In the genomic region with DNA sequence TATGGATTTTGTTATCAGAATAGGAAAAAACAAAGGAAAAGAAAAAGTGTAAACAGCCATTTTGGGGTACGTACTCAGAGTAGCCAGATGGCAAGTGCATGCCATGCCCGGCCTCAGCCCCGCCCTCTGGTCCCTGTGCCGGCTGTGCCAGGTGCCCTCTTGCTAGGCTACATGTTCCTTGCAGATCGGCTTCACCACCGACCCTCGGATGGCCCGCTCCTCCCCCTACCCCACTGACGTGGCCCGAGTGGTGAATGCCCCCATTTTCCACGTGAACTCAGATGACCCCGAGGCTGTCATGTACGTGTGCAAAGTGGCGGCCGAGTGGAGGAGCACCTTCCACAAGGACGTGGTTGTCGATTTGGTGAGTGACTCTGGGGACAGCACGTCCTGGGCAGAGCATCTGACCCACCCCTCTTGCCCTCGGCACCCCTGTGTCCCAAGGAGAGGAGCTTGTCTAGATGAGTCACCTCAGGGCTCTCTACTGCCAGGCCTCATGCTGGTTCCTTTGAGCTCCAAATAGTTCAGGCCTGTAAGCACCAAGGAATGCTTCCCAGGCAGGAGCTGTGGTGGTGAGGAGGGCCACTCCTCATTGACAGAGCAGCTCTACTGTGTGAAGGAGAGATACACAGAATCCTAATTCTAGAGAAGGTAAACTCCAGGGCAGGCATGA, we compare ENCODE assay signal across 12 cellular contexts. TPM values are rescaled to one million over a fixed set of nuclear protein-coding genes. Genes with fewer than 3 reads are reported as not detected.
A peak's percentile ranks its signal among the peaks of the same experiment; 100 is the strongest.
DNase-seq lines count a peak whose midpoint lies in the region; ATAC-seq, FAIRE-seq and TF ChIP-seq lines count a peak whose summit lies in the region.
"Had no signal": no experiment of that assay in that cellular context is flagged by ENCODE, and none has a peak within 500 bp of the region (broad histone marks: within the 10 kb centered on the region; RNA-seq: fewer than 3 reads in every experiment).

No MANE protein-coding gene starts in this region.

- FAIRE-seq in HepG2 (lab: Jason Lieb, UNC), result no peak

- no peak overlapping the region for H3K9ac ChIP-seq in HepG2 (ENCODE audit: insufficient read depth, low read depth, low read length)

- peak overlapping the region; percentile 92 for H3K27ac Mint-ChIP-seq in MCF 10A (ENCODE audit: low read depth, unreplicated experiment)

- intact Hi-C loops in MCF 10A (cut with micrococcal nuclease), result loop anchor here (10.0 kb wide), 2 partner anchors 51 to 101 kb away; a partner anchor contains a TSS
- intact Hi-C loops in breast epithelium (cut with DNase I; ENCODE audit: low total_unique reads), result no loop called here
- intact Hi-C loops in upper lobe of right lung (cut with DNase I), result no loop called here
- intact Hi-C loops in HepG2 (cut with micrococcal nuclease; ENCODE audit: unreplicated experiment), result no loop called here

- no peak for TF ChIP-seq POLR2A in breast epithelium (IDR thresholded peaks at IDR 0.05)
- TF ChIP-seq POLR2A in HepG2 (IDR thresholded peaks at IDR 0.05; ENCODE audit: insufficient read depth in 1 of 2, low read depth in 2 of 2, low read length in 2 of 2), result no peak

- 97% methylated on average over 19 of the region's 19 CpGs for WGBS in HepG2 (ENCODE audit: low lambda C conversion rate)

- H3K27ac ChIP-seq in breast epithelium (no peak overlapping the region), brain microvascular endothelial cell (peak overlapping the region; percentile 31), right atrium auricular region (peak overlapping the region; percentile 63 to 81), upper lobe of right lung (no peak overlapping the region), HepG2 (ENCODE audit: extremely low read length, insufficient read depth, low read length) (no peak overlapping the region)

- H3K9me3 Mint-ChIP-seq in MCF 10A (ENCODE audit: unreplicated experiment), result no peaks in the 10 kb centered on the region

- CTCF ChIA-PET in MCF 10A (lab: Yijun Ruan, JAX), result no interaction called here
- CTCF ChIA-PET in HepG2 (lab: Yijun Ruan, JAX; ENCODE audit: low intra/inter-chr PET ratio, low total read pairs), result no interaction called here

- TF ChIP-seq RAD21 in HepG2 (CRISPR knock-in tag; IDR thresholded peaks at IDR 0.05), result no peak

- BruUV-seq in MCF 10A (replicated peaks; lab: Mats Ljungman, UMichigan) (no TSS peak), HepG2 (replicated peaks; lab: Mats Ljungman, UMichigan) (no TSS peak)

- TF ChIP-seq CTCF in MCF 10A (IDR thresholded peaks at IDR 0.05; ENCODE audit: unreplicated experiment), result no peak
- no peak for TF ChIP-seq CTCF in breast epithelium (IDR thresholded peaks at IDR 0.05)
- TF ChIP-seq CTCF in brain microvascular endothelial cell (IDR thresholded peaks at IDR 0.05; ENCODE audit: low read depth, low read length, missing control alignments), result no peak
- TF ChIP-seq CTCF in right atrium auricular region (IDR thresholded peaks at IDR 0.05), result no peak
- no peak for TF ChIP-seq CTCF in upper lobe of right lung (IDR thresholded peaks at IDR 0.05)
- no peak for TF ChIP-seq CTCF in HepG2 (CRISPR knock-in tag; IDR thresholded peaks at IDR 0.05)

- H3K9me3 ChIP-seq in breast epithelium, result no peaks in the 10 kb centered on the region
- H3K9me3 ChIP-seq in right atrium auricular region, result no peaks in the 10 kb centered on the region
- no peaks in the 10 kb centered on the region for H3K9me3 ChIP-seq in upper lobe of right lung
- H3K9me3 ChIP-seq in HepG2 (ENCODE audit: low read length), result no peaks in the 10 kb centered on the region

- DNase-seq in MCF 10A (ENCODE audit: unreplicated experiment) (peak; percentile 63), breast epithelium (ENCODE audit: low spot score in 2 of 2) (no peak), brain microvascular endothelial cell (peak; percentile 78), right atrium auricular region (ENCODE audit: low spot score) (peak; percentile 71), upper lobe of right lung (no peak), HepG2 (ENCODE audit: low spot score) (no peak), NK-92 (lab: John Stamatoyannopoulos, UW; ENCODE audit: unreplicated experiment) (no peak)
- DNase-seq: AML-193; NCI-H2081 treated with DMSO at 0.1 percent for 48 hours; stimulated activated CD4-positive, alpha-beta T cell treated with anti-CD3 and anti-CD28 coated beads, Interleukin-4, amount 100 ng/mL, for 24 hours; T-helper 2 cell had no signal

- H3K4me3 ChIP-seq in breast epithelium (no peak overlapping the region), brain microvascular endothelial cell (ENCODE audit: low read depth, low read length) (no peak overlapping the region), right atrium auricular region (no peak overlapping the region), upper lobe of right lung (no peak overlapping the region), HepG2 (replicated peaks in 1 of 3; ENCODE audit: insufficient read depth in 1 of 3, low read depth in 2 of 3, low read length in 3 of 3) (no peak overlapping the region)

- H3K4me1 Mint-ChIP-seq in MCF 10A (ENCODE audit: insufficient read depth, unreplicated experiment), result peaks cover 8% of the 10 kb centered on the region

- peaks cover 7% of the 10 kb centered on the region for H3K36me3 ChIP-seq in breast epithelium
- peaks cover 38% of the 10 kb centered on the region for H3K36me3 ChIP-seq in brain microvascular endothelial cell (replicated peaks)
- H3K36me3 ChIP-seq in right atrium auricular region, result peaks cover 70% of the 10 kb centered on the region
- H3K36me3 ChIP-seq in upper lobe of right lung, result peaks cover 90% of the 10 kb centered on the region
- H3K36me3 ChIP-seq in HepG2 (replicated peaks in 1 of 2; ENCODE audit: control insufficient read depth in 1 of 2, insufficient read depth in 2 of 2, low read length in 2 of 2), result peaks cover 22 to 38% of the 10 kb centered on the region in 2 experiments; a peak in 4 of 5 replicates

- H3K27me3 Mint-ChIP-seq in MCF 10A (ENCODE audit: insufficient read depth, unreplicated experiment), result no peaks in the 10 kb centered on the region

- TF ChIP-seq EP300 in HepG2 (IDR thresholded peaks at IDR 0.05; ENCODE audit: low read depth in 2 of 2, low read length in 2 of 2) (no peak), HepG2 (CRISPR knock-in tag; IDR thresholded peaks at IDR 0.05; ENCODE audit: borderline replicate concordance) (no peak)

- H3K4me1 ChIP-seq in breast epithelium, result no peaks in the 10 kb centered on the region
- peaks cover 0 to 6% of the 10 kb centered on the region in 2 donors for H3K4me1 ChIP-seq in right atrium auricular region
- H3K4me1 ChIP-seq in upper lobe of right lung, result no peaks in the 10 kb centered on the region
- no peaks in the 10 kb centered on the region for H3K4me1 ChIP-seq in HepG2 (ENCODE audit: insufficient read depth, low read length)

- H3K4me2 ChIP-seq in HepG2 (ENCODE audit: low read depth, low read length), result no peak overlapping the region

- H3K4me3 Mint-ChIP-seq in MCF 10A (ENCODE audit: unreplicated experiment), result no peak overlapping the region

- in situ Hi-C loops in brain microvascular endothelial cell (cut with HindIII; ENCODE audit: low pct_ligation_motif_present, low sequenced_read_pairs) (no loop called here), HepG2 (cut with HindIII; ENCODE audit: extremely low pct_ligation_motif_present, low pct_unique_long_range_greater_than_20kb) (no loop called here)

- H3K27me3 ChIP-seq in breast epithelium, result no peaks in the 10 kb centered on the region
- H3K27me3 ChIP-seq in brain microvascular endothelial cell (replicated peaks), result no peaks in the 10 kb centered on the region
- no peaks in the 10 kb centered on the region for H3K27me3 ChIP-seq in right atrium auricular region
- H3K27me3 ChIP-seq in upper lobe of right lung, result no peaks in the 10 kb centered on the region
- no peaks in the 10 kb centered on the region for H3K27me3 ChIP-seq in HepG2 (ENCODE audit: control insufficient read depth in 1 of 2, insufficient read depth in 2 of 2, low read length in 2 of 2)

- H4K20me1 ChIP-seq in HepG2 (ENCODE audit: insufficient read depth, low read length), result no peaks in the 10 kb centered on the region

- H3K79me2 ChIP-seq in HepG2 (ENCODE audit: insufficient read depth, low read length), result no peaks in the 10 kb centered on the region

- H3K36me3 Mint-ChIP-seq in MCF 10A (ENCODE audit: insufficient read depth, unreplicated experiment), result peaks cover 94% of the 10 kb centered on the region

- ATAC-seq in upper lobe of right lung (peak; percentile 42), HepG2 (no peak), GM19035 (IDR thresholded peaks at IDR 0.05; ENCODE audit: unreplicated experiment) (no peak)

- POLR2A ChIA-PET in MCF 10A (lab: Yijun Ruan, JAX) (no interaction called here), HepG2 (lab: Yijun Ruan, JAX) (no interaction called here)

- no peak overlapping the region for H2AFZ ChIP-seq in HepG2 (ENCODE audit: low read length)

TF ChIP-seq in HepG2, 621 proteins besides CTCF, POLR2A, EP300 and RAD21 (continues in another document):
- TF ChIP-seq ZNF557 (CRISPR knock-in tag; IDR thresholded peaks at IDR 0.05), result no peak
- TF ChIP-seq ZFP62 (CRISPR knock-in tag; IDR thresholded peaks at IDR 0.05), result no peak

RNA-seq across cellular contexts. Expression of a gene that starts 54.9 kb away (rescaled TPM):
- total RNA-seq in MCF 10A (2022) (94.4 and 100 TPM in 2 replicates), breast epithelium (10 to 100 TPM; 12.5 to 30.1 (median 23.6) TPM), right atrium auricular region (10 to 100 TPM; 14.1 to 21.3 TPM), upper lobe of right lung (95.4 TPM), HepG2 (2016; rRNA removed; fragmentation: Illumina TruSeq; extraction: Trizol) (4.1 and 4.9 TPM in 2 replicates)
- 5.1 and 5.7 TPM in 2 replicates for total RNA-seq in HepG2 (2016; cell fraction: cytosol; rRNA removed; fragmentation: Illumina TruSeq; extraction: Trizol; ENCODE audit: low read depth)
- total RNA-seq in HepG2 (2016; cell fraction: insoluble cytoplasmic fraction; rRNA removed; fragmentation: Illumina TruSeq; extraction: Trizol), result 3.1 and 6.7 TPM in 2 replicates
- total RNA-seq in HepG2 (2016; cell fraction: membrane; rRNA removed; fragmentation: Illumina TruSeq; extraction: Trizol), result 5.7 and 7.3 TPM in 2 replicates
- total RNA-seq in HepG2 (2016; cell fraction: nucleus; rRNA removed; fragmentation: Illumina TruSeq; extraction: Trizol), result 10.0 and 10.4 TPM in 2 replicates
- polyA plus RNA-seq in HepG2 (2011; rRNA removed), result 7.9 and 9.7 TPM in 2 replicates
- 1.1 and 1.8 TPM in 2 replicates for polyA plus RNA-seq in HepG2 (2011; cell fraction: cytosol; rRNA removed)
- polyA plus RNA-seq in HepG2 (2011; cell fraction: nucleus; rRNA removed), result 68.3 and 74.7 TPM in 2 replicates
- polyA plus RNA-seq in HepG2 (2012), result 12.0 and 15.7 TPM in 2 replicates
- 2.6 and 3.0 TPM in 2 replicates for polyA plus RNA-seq in HepG2 (2016; cell fraction: cytosol; fragmentation: Illumina TruSeq; extraction: Trizol; ENCODE audit: low read depth)
- 6.4 and 10.1 TPM in 2 replicates for polyA plus RNA-seq in HepG2 (2016; cell fraction: insoluble cytoplasmic fraction; fragmentation: Illumina TruSeq; extraction: Trizol; ENCODE audit: low read depth)
- polyA plus RNA-seq in HepG2 (2016; cell fraction: membrane; fragmentation: Illumina TruSeq; extraction: Trizol; ENCODE audit: low read depth), result 8.9 and 10.4 TPM in 2 replicates
- polyA plus RNA-seq in HepG2 (2016; cell fraction: nucleus; fragmentation: Illumina TruSeq; extraction: Trizol; ENCODE audit: insufficient read depth, low read depth), result 47.2 and 57.0 TPM in 2 replicates
- polyA minus RNA-seq in HepG2 (2011; rRNA and poly(A)+ RNA removed; ENCODE audit: low replicate concordance), result 17.5 and 23.0 TPM in 2 replicates
- polyA minus RNA-seq in HepG2 (2011; cell fraction: cytosol; rRNA and poly(A)+ RNA removed), result 2.9 and 4.7 TPM in 2 replicates
- 34.2 and 43.8 TPM in 2 replicates for polyA minus RNA-seq in HepG2 (2011; cell fraction: nucleus; rRNA and poly(A)+ RNA removed)

Comparison
In these comparisons a context has a peak if more than half of its experiments do, and no peak if none do; other contexts are left out.
1. DNase-seq: peak in MCF 10A (single experiment), brain microvascular endothelial cell (single experiment) and right atrium auricular region (single experiment); none in breast epithelium (0 of 2), upper lobe of right lung (single experiment), HepG2 (single experiment) and NK-92 (single experiment).
2. H3K27ac ChIP-seq: peak in brain microvascular endothelial cell (single experiment) and right atrium auricular region (2 of 2); none in breast epithelium (0 of 2), upper lobe of right lung (single experiment) and HepG2 (single experiment).